12 cellular contexts compared by ENCODE assay signal in the genomic region with DNA sequence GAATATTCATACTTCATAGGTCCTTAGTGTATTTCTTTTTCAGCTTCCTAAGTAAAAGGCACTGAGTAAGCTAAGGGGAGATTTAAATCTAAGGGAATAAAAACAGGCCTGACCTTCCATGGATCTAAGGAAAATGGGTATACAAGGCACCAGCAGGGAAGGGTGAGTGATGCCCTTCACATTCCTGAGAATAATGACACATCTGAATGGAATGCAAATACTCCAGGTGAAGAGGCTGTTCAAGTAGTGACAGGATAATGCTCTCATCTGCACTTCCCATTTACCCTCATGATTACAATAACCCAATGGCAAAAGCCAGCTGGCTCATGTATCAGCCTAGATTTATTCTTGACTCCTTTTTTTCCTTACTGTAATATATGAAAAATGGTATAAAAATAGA.
DNase-seq lines count a peak whose midpoint lies in the region; ATAC-seq and TF ChIP-seq lines count a peak whose summit lies in the region.
"Had no signal": no experiment of that assay in that cellular context is flagged by ENCODE, and none has a peak within 500 bp of the region (broad histone marks: within the 10 kb centered on the region; RNA-seq: fewer than 3 reads in every experiment).

No MANE protein-coding gene starts in this region.

- H3K4me3 ChIP-seq in HCT116 (replicated peaks in 1 of 2; ENCODE audit: low read depth in 1 of 2, low read length in 2 of 2) (no peak overlapping the region; a peak in 1 of 4 replicates), mammary epithelial cell (replicated peaks in 1 of 3; ENCODE audit: insufficient read depth in 1 of 3, low read depth in 2 of 3, low read length in 3 of 3) (no peak overlapping the region), neural cell (ENCODE audit: low read length) (no peak overlapping the region)
- H3K4me3 ChIP-seq: suprapubic skin had no signal

- H3K4me1 ChIP-seq in HCT116 (ENCODE audit: control insufficient read depth in 1 of 2, insufficient read depth in 2 of 2, low read length in 2 of 2), result peaks cover 33 to 66% of the 10 kb centered on the region in 2 experiments
- peaks cover 44% of the 10 kb centered on the region for H3K4me1 ChIP-seq in mammary epithelial cell (ENCODE audit: insufficient read depth, low read length)

- H3K27ac ChIP-seq in HCT116 (ENCODE audit: low read depth, low read length) (no peak overlapping the region), mammary epithelial cell (ENCODE audit: insufficient read depth, low read depth, low read length) (peak overlapping the region; percentile 75), neural cell (ENCODE audit: low read length) (peak overlapping the region; percentile 84)

- POLR2A ChIA-PET in HCT116 (lab: Charles Lee), result no interaction called here

- peak overlapping the region; percentile 59 for H3K4me2 ChIP-seq in HCT116 (ENCODE audit: low read length)
- H3K4me2 ChIP-seq in mammary epithelial cell (ENCODE audit: insufficient read depth, low read depth, low read length), result peak overlapping the region; percentile 35
- H3K4me2 ChIP-seq in neural cell (ENCODE audit: low read length), result no peak overlapping the region

- H3K9ac ChIP-seq in HCT116 (ENCODE audit: low read length) (no peak overlapping the region; the same call in 1 of the 2 replicates), mammary epithelial cell (ENCODE audit: insufficient read depth, low read length) (no peak overlapping the region), neural cell (ENCODE audit: low read length) (no peak overlapping the region)

- TF ChIP-seq RAD21 in HCT116 (IDR thresholded peaks at IDR 0.05; ENCODE audit: low read depth) (no peak), neural cell (conservative IDR thresholded peaks at IDR 0.05) (no peak)

- RAD21 ChIA-PET in HCT116 (lab: Charles Lee; ENCODE audit: low non-redundant PET in 1 of 2, low total read pairs in 2 of 2, uncharacterized antibody in 2 of 2, unreplicated experiment in 2 of 2), result interaction anchor here in 1 of 2 experiments (0.7 kb wide), 1 partner anchor 96 kb away, joined by 3 read pairs; no protein-coding TSS in a partner anchor

- no peak for TF ChIP-seq CTCF in HCT116 (IDR thresholded peaks at IDR 0.05 in 2 of 3, conservative IDR thresholded peaks at IDR 0.05 in 1 of 3; ENCODE audit: borderline replicate concordance in 1 of 3, insufficient read depth in 1 of 3, low read depth in 2 of 3, low read length in 2 of 3)
- TF ChIP-seq CTCF in mammary epithelial cell (conservative IDR thresholded peaks at IDR 0.05 in 1 of 2, IDR thresholded peaks at IDR 0.05 in 1 of 2; ENCODE audit: extremely low read depth in 1 of 2, insufficient read depth in 1 of 2, low read depth in 1 of 2, low read length in 2 of 2), result no peak
- no peak for TF ChIP-seq CTCF in neural cell (IDR thresholded peaks at IDR 0.05; ENCODE audit: poor library complexity, severe bottlenecking)

- CTCF ChIA-PET in HCT116 (lab: Charles Lee), result interaction anchor here (1.0 kb wide), 1 partner anchor 200 kb away, joined by 3 read pairs; no protein-coding TSS in a partner anchor
- CTCF ChIA-PET in mammary epithelial cell (lab: Charles Lee; ENCODE audit: low non-redundant PET), result no interaction called here

- H3K9me3 ChIP-seq in HCT116 (ENCODE audit: control insufficient read depth in 1 of 2, insufficient read depth in 1 of 2, low read depth in 1 of 2, low read length in 2 of 2), result no peaks in the 10 kb centered on the region
- no peaks in the 10 kb centered on the region for H3K9me3 ChIP-seq in mammary epithelial cell (replicated peaks; ENCODE audit: insufficient read depth, low read length)
- H3K9me3 ChIP-seq in neural cell (ENCODE audit: low read length), result no peaks in the 10 kb centered on the region
- H3K9me3 ChIP-seq: suprapubic skin had no signal

- no peaks in the 10 kb centered on the region for H3K27me3 ChIP-seq in HCT116 (ENCODE audit: insufficient read depth, low read length)
- H3K27me3 ChIP-seq in mammary epithelial cell (ENCODE audit: insufficient read depth, low read length), result no peaks in the 10 kb centered on the region
- no peaks in the 10 kb centered on the region for H3K27me3 ChIP-seq in neural cell (ENCODE audit: insufficient read depth, low read depth, low read length)
- H3K27me3 ChIP-seq: suprapubic skin had no signal

- peak; percentile 76 for DNase-seq in HCT116 (ENCODE audit: low read depth, low spot score)
- peak; percentile 91 for DNase-seq in NCI-H226
- peak; percentile 92 for DNase-seq in mammary epithelial cell
- DNase-seq in stimulated activated naive CD4-positive, alpha-beta T cell treated with Interleukin-2 at 50 U/mL for 16 hours (lab: John Stamatoyannopoulos, UW), result no peak
- DNase-seq in superior temporal gyrus (ENCODE audit: extremely low spot score), result no peak
- DNase-seq in ureter (ENCODE audit: low spot score), result no peak
- DNase-seq: NCI-H446 treated with DMSO at 0.1 percent for 48 hours; nucleus accumbens; stimulated activated CD4-positive, alpha-beta T cell treated with anti-CD3 and anti-CD28 coated beads, Interleukin-2, amount 100 ng/mL, for 48 hours had no signal

- peak overlapping the region; percentile 50 for H2AFZ ChIP-seq in HCT116 (ENCODE audit: low read depth, low read length, poor library complexity, severe bottlenecking)
- H2AFZ ChIP-seq in mammary epithelial cell (ENCODE audit: low read depth, low read length), result no peak overlapping the region
- no peak overlapping the region for H2AFZ ChIP-seq in neural cell (ENCODE audit: low read depth, low read length)

- in situ Hi-C loops in mammary epithelial cell (cut with MboI; ENCODE audit: low sequenced_read_pairs in 2 of 2), result no loop called here

- H3K79me2 ChIP-seq in HCT116 (ENCODE audit: insufficient read depth, low read length), result no peaks in the 10 kb centered on the region
- no peaks in the 10 kb centered on the region for H3K79me2 ChIP-seq in mammary epithelial cell (ENCODE audit: insufficient read depth, low read length)
- no peaks in the 10 kb centered on the region for H3K79me2 ChIP-seq in neural cell (replicated peaks; ENCODE audit: insufficient read depth, low read length)

- BruUV-seq in HCT116 (replicated peaks; lab: Mats Ljungman, UMichigan) (no TSS peak), mammary epithelial cell (replicated peaks; lab: Mats Ljungman, UMichigan) (no TSS peak)

- H3F3A ChIP-seq in neural cell (ENCODE audit: insufficient read depth, low read length, poor library complexity, severe bottlenecking), result no peaks in the 10 kb centered on the region

- TF ChIP-seq EP300 in neural cell (conservative IDR thresholded peaks at IDR 0.05; ENCODE audit: poor library complexity, severe bottlenecking), result peak; percentile 84

- ATAC-seq in HCT116, result peak; percentile 83
- ATAC-seq in HG03045 (IDR thresholded peaks at IDR 0.05; ENCODE audit: unreplicated experiment), result no peak

- H3K36me3 ChIP-seq in HCT116 (ENCODE audit: control insufficient read depth in 1 of 2, insufficient read depth in 2 of 2, low read length in 2 of 2) (no peaks in the 10 kb centered on the region), mammary epithelial cell (ENCODE audit: insufficient read depth, low read length) (no peaks in the 10 kb centered on the region), neural cell (ENCODE audit: insufficient read depth, low read length) (no peaks in the 10 kb centered on the region)
- H3K36me3 ChIP-seq: suprapubic skin had no signal

- no peak for TF ChIP-seq POLR2A in HCT116 (IDR thresholded peaks at IDR 0.05; ENCODE audit: borderline replicate concordance, extremely low read depth, insufficient read depth, insufficient read length)

- dilution Hi-C loops in mammary epithelial cell (cut with HindIII; ENCODE audit: low sequenced_read_pairs), result no loop called here

- intact Hi-C loops in HCT116 (cut with micrococcal nuclease), result no loop called here
- intact Hi-C loops in mammary epithelial cell (cut with micrococcal nuclease), result loop anchor here (5.0 kb wide), 2 partner anchors 39 to 46 kb away; no protein-coding TSS in a partner anchor

- H3K9me2 ChIP-seq in HCT116 (ENCODE audit: insufficient read depth) (no peaks in the 10 kb centered on the region), neural cell (ENCODE audit: insufficient read depth, low read length) (no peaks in the 10 kb centered on the region)

- no peaks in the 10 kb centered on the region for H4K20me1 ChIP-seq in HCT116 (ENCODE audit: insufficient read depth)
- H4K20me1 ChIP-seq in mammary epithelial cell (ENCODE audit: insufficient read depth, low read length), result no peaks in the 10 kb centered on the region
- H4K20me1 ChIP-seq in neural cell (ENCODE audit: insufficient read depth), result no peaks in the 10 kb centered on the region

TF ChIP-seq in HCT116, 20 proteins besides CTCF, POLR2A, EP300 and RAD21:
- TF ChIP-seq SP1 (IDR thresholded peaks at IDR 0.05; ENCODE audit: low read depth) (peak; percentile 47; the same call in 1 of the 2 replicates), CBX3 (IDR thresholded peaks at IDR 0.05; ENCODE audit: low read depth) (peak; percentile 62; the same call in 1 of the 2 replicates), JUND (IDR thresholded peaks at IDR 0.05) (peak; percentile 79), TCF7L2 (IDR thresholded peaks at IDR 0.05; ENCODE audit: borderline replicate concordance, extremely low read depth, insufficient read depth, insufficient read length) (no peak), SRF (IDR thresholded peaks at IDR 0.05; ENCODE audit: low read depth) (no peak), FOSL1 (IDR thresholded peaks at IDR 0.05; ENCODE audit: low read depth) (peak; percentile 80)

TF ChIP-seq in neural cell, 6 proteins besides CTCF, POLR2A, EP300 and RAD21 (continues in another document):
- TF ChIP-seq SMC3 (conservative IDR thresholded peaks at IDR 0.05; ENCODE audit: poor library complexity) (no peak), MXI1 (conservative IDR thresholded peaks at IDR 0.05; ENCODE audit: poor library complexity, severe bottlenecking) (no peak), EZH2 (IDR thresholded peaks at IDR 0.05; ENCODE audit: borderline replicate concordance, insufficient read depth, low read length, poor library complexity, severe bottlenecking) (no peak), POLR2AphosphoS5 (IDR thresholded peaks at IDR 0.05) (peak; percentile 55)

Comparison
In these comparisons a context has a peak if more than half of its experiments do, and no peak if none do; other contexts are left out.
1. DNase-seq: peak in HCT116 (single experiment), NCI-H226 (single experiment) and mammary epithelial cell (single experiment); none in stimulated activated naive CD4-positive, alpha-beta T cell treated with Interleukin-2 at 50 U/mL for 16 hours (single experiment), superior temporal gyrus (single experiment) and ureter (single experiment).